Comparison of ENCODE assay signal across 8 cellular contexts in genomic region chr2:200455958-200456421, GRCh38. TPM values are rescaled to one million over a fixed set of nuclear protein-coding genes. Genes with fewer than 3 reads are reported as not detected.
DNase-seq lines count a peak whose midpoint lies in the region; ATAC-seq, FAIRE-seq and TF ChIP-seq lines count a peak whose summit lies in the region.

No MANE protein-coding gene starts in this region.

- no peaks in the 10 kb centered on the region for H3K36me3 Mint-ChIP-seq in stimulated activated naive B cell treated with anti-CD40 and anti-IgM and Interleukin-4, amounts not matched to agents 10 μg/mL and 1 μg/mL and 100 μg/mL, for 72 hours

- FAIRE-seq in K562 (lab: Jason Lieb, UNC), result no peak

- no peaks in the 10 kb centered on the region for H3K9me1 ChIP-seq in K562 (ENCODE audit: control insufficient read depth, insufficient read depth, low read length)

- H3K4me2 ChIP-seq in K562 (ENCODE audit: insufficient read depth, low read length), result no peak overlapping the region

- no peak overlapping the region for H3K4me3 ChIP-seq in K562

- H3K79me2 ChIP-seq in K562 (ENCODE audit: control insufficient read depth, insufficient read depth, low read length), result no peaks in the 10 kb centered on the region

- DNase-seq in Right ventricle myocardium superior (no peak), cardiac septum (ENCODE audit: low spot score) (no peak), K562 (ENCODE audit: extremely low read depth in 1 of 4, low spot score in 3 of 4) (peak in 1 of 4 experiments; percentile 20), iPS-NIHi11 (ENCODE audit: low spot score) (no peak), cerebellar cortex (ENCODE audit: low spot score) (no peak), GM13976 (ENCODE audit: low spot score) (no peak)
- DNase-seq in stimulated activated naive B cell treated with anti-CD40 and anti-IgM and Interleukin-4, amounts not matched to agents 10 μg/mL and 1 μg/mL and 100 μg/mL, for 72 hours, result peak; percentile 66

- H4K20me1 ChIP-seq in K562 (replicated peaks; ENCODE audit: control insufficient read depth, insufficient read depth, low read length), result no peaks in the 10 kb centered on the region

- no peaks in the 10 kb centered on the region for H3K27me3 ChIP-seq in K562 (ENCODE audit: control insufficient read depth in 2 of 2, insufficient read depth in 2 of 2, low read length in 2 of 2)

- no peak for TF ChIP-seq POLR2A in K562 (conservative IDR thresholded peaks at IDR 0.05)

- no peak overlapping the region; a peak in 1 of 4 replicates for H3K9ac ChIP-seq in K562 (ENCODE audit: insufficient read depth in 1 of 2, low read depth in 2 of 2, low read length in 2 of 2)

- POLR2A ChIA-PET in K562 (lab: Yijun Ruan, JAX), result no interaction called here

- H3K27ac Mint-ChIP-seq in stimulated activated naive B cell treated with anti-CD40 and anti-IgM and Interleukin-4, amounts not matched to agents 10 μg/mL and 1 μg/mL and 100 μg/mL, for 72 hours, result peak overlapping the region; percentile 6

- no peaks in the 10 kb centered on the region for H3K9me3 Mint-ChIP-seq in stimulated activated naive B cell treated with anti-CD40 and anti-IgM and Interleukin-4, amounts not matched to agents 10 μg/mL and 1 μg/mL and 100 μg/mL, for 72 hours

- no TSS peak for BruUV-seq in K562 (replicated peaks; lab: Mats Ljungman, UMichigan)

- H3K27ac ChIP-seq in K562 (ENCODE audit: extremely low read depth, low read depth, low read length), result no peak overlapping the region

- in situ Hi-C loops in K562 (cut with MboI) (no loop called here), GM13976 (cut with MboI; ENCODE audit: low sequenced_read_pairs, unreplicated experiment) (no loop called here)

- H3K4me1 ChIP-seq in K562 (replicated peaks in 1 of 2; ENCODE audit: control insufficient read depth in 2 of 2, insufficient read depth in 2 of 2, low read length in 2 of 2), result peaks cover 0 to 9% of the 10 kb centered on the region in 2 experiments; a peak in 3 of 5 replicates

- no peak for TF ChIP-seq EP300 in K562 (IDR thresholded peaks at IDR 0.05; ENCODE audit: low read length)

- TF ChIP-seq CTCF in K562 (IDR thresholded peaks at IDR 0.05 in 2 of 3, conservative IDR thresholded peaks at IDR 0.05 in 1 of 3; ENCODE audit: insufficient read depth in 2 of 3, low read depth in 1 of 3, low read length in 3 of 3), result no peak
- TF ChIP-seq CTCF in GM13976 (IDR thresholded peaks at IDR 0.05; ENCODE audit: borderline replicate concordance, control extremely low read depth, extremely low read depth, insufficient read depth, missing control alignments), result no peak

- H3K9me3 ChIP-seq in K562 (replicated peaks; ENCODE audit: control insufficient read depth, insufficient read depth, low read depth, low read length), result no peaks in the 10 kb centered on the region

- H3K36me3 ChIP-seq in K562 (ENCODE audit: control insufficient read depth, insufficient read depth, low read length), result no peaks in the 10 kb centered on the region

- CTCF ChIA-PET in K562 (lab: Yijun Ruan, JAX; ENCODE audit: low intra/inter-chr PET ratio), result no interaction called here

- peaks cover 27 to 50% of the 10 kb centered on the region in 2 donors for H3K4me1 Mint-ChIP-seq in stimulated activated naive B cell treated with anti-CD40 and anti-IgM and Interleukin-4, amounts not matched to agents 10 μg/mL and 1 μg/mL and 100 μg/mL, for 72 hours

- H3K27me3 Mint-ChIP-seq in stimulated activated naive B cell treated with anti-CD40 and anti-IgM and Interleukin-4, amounts not matched to agents 10 μg/mL and 1 μg/mL and 100 μg/mL, for 72 hours, result no peaks in the 10 kb centered on the region

- no peak overlapping the region for H2AFZ ChIP-seq in K562 (ENCODE audit: low read depth, low read length)

- TF ChIP-seq RAD21 in K562 (CRISPR knock-in tag; conservative IDR thresholded peaks at IDR 0.05 in 1 of 2, IDR thresholded peaks at IDR 0.05 in 1 of 2), result no peak

- H3K4me3 Mint-ChIP-seq in stimulated activated naive B cell treated with anti-CD40 and anti-IgM and Interleukin-4, amounts not matched to agents 10 μg/mL and 1 μg/mL and 100 μg/mL, for 72 hours, result peak overlapping the region; percentile 42 to 65

- intact Hi-C loops in Right ventricle myocardium superior (cut with DNase I) (no loop called here), cardiac septum (cut with DNase I) (loop anchor here (5.0 kb wide), 1 partner anchor 149 kb away; the partner anchor contains the start of gene SPATS2L), K562 (cut with micrococcal nuclease) (no loop called here)

- 9% methylated on average over 3 of the region's 4 CpGs for WGBS in K562 (ENCODE audit: insufficient coverage, low coverage, missing lambda C conversion rate)

- ATAC-seq in Right ventricle myocardium superior (ENCODE audit: poor library complexity) (peak; percentile 70), HG03432 (IDR thresholded peaks at IDR 0.05; ENCODE audit: unreplicated experiment) (peak; percentile 65), K562 (no peak)
- peak; percentile 88 for ATAC-seq in stimulated activated naive B cell treated with anti-CD40 and anti-IgM and Interleukin-4, amounts not matched to agents 10 μg/mL and 1 μg/mL and 100 μg/mL, for 72 hours (replicated peaks)

TF ChIP-seq in K562, 482 proteins besides CTCF, POLR2A, EP300 and RAD21 (continues in another document):
- TF ChIP-seq, protein P1, sequence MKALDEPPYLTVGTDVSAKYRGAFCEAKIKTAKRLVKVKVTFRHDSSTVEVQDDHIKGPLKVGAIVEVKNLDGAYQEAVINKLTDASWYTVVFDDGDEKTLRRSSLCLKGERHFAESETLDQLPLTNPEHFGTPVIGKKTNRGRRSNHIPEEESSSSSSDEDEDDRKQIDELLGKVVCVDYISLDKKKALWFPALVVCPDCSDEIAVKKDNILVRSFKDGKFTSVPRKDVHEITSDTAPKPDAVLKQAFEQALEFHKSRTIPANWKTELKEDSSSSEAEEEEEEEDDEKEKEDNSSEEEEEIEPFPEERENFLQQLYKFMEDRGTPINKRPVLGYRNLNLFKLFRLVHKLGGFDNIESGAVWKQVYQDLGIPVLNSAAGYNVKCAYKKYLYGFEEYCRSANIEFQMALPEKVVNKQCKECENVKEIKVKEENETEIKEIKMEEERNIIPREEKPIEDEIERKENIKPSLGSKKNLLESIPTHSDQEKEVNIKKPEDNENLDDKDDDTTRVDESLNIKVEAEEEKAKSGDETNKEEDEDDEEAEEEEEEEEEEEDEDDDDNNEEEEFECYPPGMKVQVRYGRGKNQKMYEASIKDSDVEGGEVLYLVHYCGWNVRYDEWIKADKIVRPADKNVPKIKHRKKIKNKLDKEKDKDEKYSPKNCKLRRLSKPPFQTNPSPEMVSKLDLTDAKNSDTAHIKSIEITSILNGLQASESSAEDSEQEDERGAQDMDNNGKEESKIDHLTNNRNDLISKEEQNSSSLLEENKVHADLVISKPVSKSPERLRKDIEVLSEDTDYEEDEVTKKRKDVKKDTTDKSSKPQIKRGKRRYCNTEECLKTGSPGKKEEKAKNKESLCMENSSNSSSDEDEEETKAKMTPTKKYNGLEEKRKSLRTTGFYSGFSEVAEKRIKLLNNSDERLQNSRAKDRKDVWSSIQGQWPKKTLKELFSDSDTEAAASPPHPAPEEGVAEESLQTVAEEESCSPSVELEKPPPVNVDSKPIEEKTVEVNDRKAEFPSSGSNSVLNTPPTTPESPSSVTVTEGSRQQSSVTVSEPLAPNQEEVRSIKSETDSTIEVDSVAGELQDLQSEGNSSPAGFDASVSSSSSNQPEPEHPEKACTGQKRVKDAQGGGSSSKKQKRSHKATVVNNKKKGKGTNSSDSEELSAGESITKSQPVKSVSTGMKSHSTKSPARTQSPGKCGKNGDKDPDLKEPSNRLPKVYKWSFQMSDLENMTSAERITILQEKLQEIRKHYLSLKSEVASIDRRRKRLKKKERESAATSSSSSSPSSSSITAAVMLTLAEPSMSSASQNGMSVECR (CRISPR knock-in tag; IDR thresholded peaks at IDR 0.05), result no peak
- TF ChIP-seq ZNF316 (IDR thresholded peaks at IDR 0.05) (peak; percentile 14; the same call in 1 of the 2 replicates), C11orf30 (IDR thresholded peaks at IDR 0.05; ENCODE audit: low read depth) (peak; percentile 43; the same call in 1 of the 2 replicates), SFPQ (IDR thresholded peaks at IDR 0.05; ENCODE audit: low read depth, low read length) (no peak), MAFF (IDR thresholded peaks at IDR 0.05; ENCODE audit: low read length) (peak; percentile 9; the same call in 1 of the 2 replicates), CBFA2T3 (IDR thresholded peaks at IDR 0.05) (peak; percentile 48)

RNA-seq across cellular contexts. Expression of gene KCTD18, which starts 53.9 kb away (rescaled TPM):
- total RNA-seq in Right ventricle myocardium superior, result 9.0 TPM
- total RNA-seq in cardiac septum, result 10.8 TPM
- total RNA-seq in K562 (2011; cell fraction: chromatin; rRNA removed; ENCODE audit: low replicate concordance), result 2.0 and 4.0 TPM in 2 replicates
- total RNA-seq in K562 (2011; cell fraction: nucleolus; rRNA removed), result 1.3 and 1.6 TPM in 2 replicates
- 2.7 and 3.4 TPM in 2 replicates for total RNA-seq in K562 (2011; cell fraction: nucleoplasm; rRNA removed)
- total RNA-seq in K562 (2014; rRNA removed), result 4.2 and 4.3 TPM in 2 replicates
- total RNA-seq in K562 (2014; rRNA removed; fragmentation: Illumina TruSeq; extraction: Trizol), result 4.4 and 4.9 TPM in 2 replicates
- 4.6 and 5.4 TPM in 2 replicates for total RNA-seq in K562 (2015; rRNA removed; fragmentation: Illumina TruSeq; extraction: Trizol)
- 3.0 and 3.8 TPM in 2 replicates for total RNA-seq in K562 (2021)
- polyA plus RNA-seq in K562 (2011; rRNA removed), result 2.6 and 3.2 TPM in 2 replicates
- polyA plus RNA-seq in K562 (2011; cell fraction: cytosol; rRNA removed), result 1.6 and 1.8 TPM in 2 replicates
- polyA plus RNA-seq in K562 (2011; cell fraction: nucleus; rRNA removed), result 3.1 and 3.4 TPM in 2 replicates
- polyA plus RNA-seq in K562 (2012), result 3.2 and 5.6 TPM in 2 replicates
- 3.6 and 3.8 TPM in 2 replicates for polyA plus RNA-seq in K562 (2014; fragmentation: Illumina TruSeq; extraction: Trizol)
- polyA plus RNA-seq in K562 (2014; fragmentation: Nextera tagmentation; extraction: Ambion mirVana), result under 1 TPM; 0.39 to 0.43 TPM
- polyA plus RNA-seq in K562 (2014; rRNA removed), result 3.3 and 3.8 TPM in 2 replicates
- 1.8 and 3.5 TPM in 2 replicates for polyA minus RNA-seq in K562 (2011; rRNA and poly(A)+ RNA removed)
- polyA minus RNA-seq in K562 (2011; cell fraction: cytosol; rRNA and poly(A)+ RNA removed), result 1.3 and 4.6 TPM in 2 replicates
- polyA minus RNA-seq in K562 (2011; cell fraction: nucleus; rRNA and poly(A)+ RNA removed), result 1.6 and 2.6 TPM in 2 replicates
